ENCODE assay signal across 22 cellular contexts in the genomic region with DNA sequence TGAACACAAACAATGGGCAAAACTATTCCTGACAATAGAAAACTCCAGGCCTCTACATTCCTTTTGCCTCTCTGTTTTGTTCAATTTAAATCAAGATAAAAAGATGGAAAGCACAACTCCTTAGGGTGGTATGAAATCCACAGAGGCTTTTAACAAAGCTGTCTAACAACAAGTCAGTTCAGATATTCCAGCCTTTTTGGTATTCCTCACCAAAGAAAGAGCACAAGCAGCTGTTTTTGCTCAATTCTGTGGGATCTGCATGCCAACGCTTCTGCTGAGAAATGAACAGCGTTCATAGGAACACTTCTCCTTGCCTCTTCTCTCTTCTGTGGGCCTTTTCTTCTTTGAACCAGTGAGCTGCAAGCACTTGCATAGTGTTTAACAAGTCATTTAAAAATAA.
DNase-seq lines count a peak whose midpoint lies in the region; ATAC-seq and TF ChIP-seq lines count a peak whose summit lies in the region.
"Had no signal": no experiment of that assay in that cellular context is flagged by ENCODE, and none has a peak within 500 bp of the region (broad histone marks: within the 10 kb centered on the region; RNA-seq: fewer than 3 reads in every experiment).

No MANE protein-coding gene starts in this region.

- no peak overlapping the region for H4K5ac ChIP-seq in H9 (ENCODE audit: insufficient read length, low read depth, low read length)

- H4K91ac ChIP-seq in H9 (ENCODE audit: insufficient read length, low read depth, low read length): no peak overlapping the region

- H3K23ac ChIP-seq in H9 (ENCODE audit: insufficient read length, low read depth, low read length): no peak overlapping the region

- H3K4me2 ChIP-seq in H9 (ENCODE audit: insufficient read depth, insufficient read length, low read length): no peak overlapping the region

- peaks cover 9% of the 10 kb centered on the region for H3K4me1 ChIP-seq in H9 (ENCODE audit: insufficient read depth, low read length)
- H3K4me1 ChIP-seq: adrenal gland, Caco-2, left lung had no signal

- no peak overlapping the region for H3K4ac ChIP-seq in H9 (ENCODE audit: low read depth, low read length)

- DNase-seq in H9 (no peak), caudate nucleus (lab: John Stamatoyannopoulos, UW) (no peak), inferior parietal cortex (ENCODE audit: extremely low spot score) (peak; percentile 40), retina (peak; percentile 38), H4 (ENCODE audit: low spot score) (no peak)
- DNase-seq: activated CD8-positive, alpha-beta memory T cell treated with anti-CD3 and anti-CD28 coated beads, Interleukin-2, amount 10 ng/mL, durations not matched to agents 7 days and 5 days; adrenal gland; AML-193; Caco-2; Kasumi-1; left lung; NCI-H1105 treated with DMSO at 0.1 percent for 48 hours; NCI-H526 treated with DMSO at 0.1 percent for 48 hours; stimulated activated naive CD8-positive, alpha-beta T cell treated with anti-CD3 and anti-CD28 coated beads, Interleukin-15, amount 100 ng/mL, for 72 hours; T1000 had no signal

- no CpG with 5 or more reads among the region's 2 CpGs for WGBS in H9 (ENCODE audit: extremely low coverage, insufficient read length, low lambda C conversion rate)

- no peaks in the 10 kb centered on the region for H3K36me3 Mint-ChIP-seq in H9 (ENCODE audit: insufficient read depth in 1 of 3, low read depth in 3 of 3)
- H3K36me3 Mint-ChIP-seq: activated CD8-positive, alpha-beta memory T cell treated with anti-CD3 and anti-CD28 coated beads, Interleukin-2, amount 10 ng/mL, durations not matched to agents 7 days and 5 days had no signal

- no peaks in the 10 kb centered on the region for H3K79me2 ChIP-seq in H9 (ENCODE audit: insufficient read depth, low read length)

- no peak overlapping the region for H2BK5ac ChIP-seq in H9 (ENCODE audit: insufficient read length, low read length)

- H3K27me3 ChIP-seq in H9 (ENCODE audit: insufficient read depth, low read length): no peaks in the 10 kb centered on the region
- H3K27me3 ChIP-seq: adrenal gland, left lung, ovary had no signal

- no peaks in the 10 kb centered on the region for H3K23me2 ChIP-seq in H9 (ENCODE audit: insufficient read length, low read depth, low read length, poor library complexity, severe bottlenecking)

- no peak overlapping the region for H2BK12ac ChIP-seq in H9 (ENCODE audit: insufficient read length, low read depth, low read length)

- no peak overlapping the region for H3K18ac ChIP-seq in H9 (ENCODE audit: insufficient read length, low read depth, low read length)

- no peak overlapping the region for H3K56ac ChIP-seq in H9 (ENCODE audit: insufficient read length, low read depth, low read length)

- H3K27ac ChIP-seq in H9 (ENCODE audit: insufficient read length, low read depth, low read length) (no peak overlapping the region), caudate nucleus (ENCODE audit: low read depth, low read length) (peak overlapping the region; percentile 89)
- H3K27ac ChIP-seq: adrenal gland, left lung, ovary, SK-N-MC had no signal

- peaks cover 44 to 53% of the 10 kb centered on the region in 2 experiments for H3K4me1 Mint-ChIP-seq in H9
- H3K4me1 Mint-ChIP-seq: activated CD8-positive, alpha-beta memory T cell treated with anti-CD3 and anti-CD28 coated beads, Interleukin-2, amount 10 ng/mL, durations not matched to agents 7 days and 5 days; central memory CD8-positive, alpha-beta T cell; stimulated activated naive CD8-positive, alpha-beta T cell treated with anti-CD3 and anti-CD28 coated beads, Interleukin-15, amount 100 ng/mL, for 72 hours had no signal

- no peak overlapping the region for H4K8ac ChIP-seq in H9 (replicated peaks; ENCODE audit: insufficient read length, low read depth, low read length)

- no peak overlapping the region for H2AFZ ChIP-seq in H9 (ENCODE audit: low read length)

- H2AK5ac ChIP-seq in H9 (ENCODE audit: insufficient read length, low read length): no peak overlapping the region

- H3K27me3 Mint-ChIP-seq in H9 (ENCODE audit: low read depth): no peaks in the 10 kb centered on the region
- H3K27me3 Mint-ChIP-seq: activated CD8-positive, alpha-beta memory T cell treated with anti-CD3 and anti-CD28 coated beads, Interleukin-2, amount 10 ng/mL, durations not matched to agents 7 days and 5 days; central memory CD8-positive, alpha-beta T cell; stimulated activated naive CD8-positive, alpha-beta T cell treated with anti-CD3 and anti-CD28 coated beads, Interleukin-15, amount 100 ng/mL, for 72 hours had no signal

- H3T11ph ChIP-seq in H9 (ENCODE audit: low read length): no peak overlapping the region

- no peak overlapping the region for H2BK15ac ChIP-seq in H9 (ENCODE audit: low read depth, low read length)

- H3K14ac ChIP-seq in H9 (ENCODE audit: insufficient read depth, low read length): no peak overlapping the region

- H4K20me1 ChIP-seq in H9 (ENCODE audit: control insufficient read depth, insufficient read depth, insufficient read length): no peaks in the 10 kb centered on the region

- H3K27ac Mint-ChIP-seq in H9: peak overlapping the region in 2 of 3 experiments; percentile 12 to 58; a peak in 3 of 7 replicates
- H3K27ac Mint-ChIP-seq: activated CD8-positive, alpha-beta memory T cell treated with anti-CD3 and anti-CD28 coated beads, Interleukin-2, amount 10 ng/mL, durations not matched to agents 7 days and 5 days; activated T-helper 2 cell treated with anti-CD3 and anti-CD28 coated beads, Interferon-gamma antibody, Interleukin-2, Interleukin-4, amounts not matched to agents 10 μg/mL and 5 μg/mL and 100 μg/mL, durations not matched to agents 14 hours and 24 hours and 36 hours; stimulated activated naive CD8-positive, alpha-beta T cell treated with anti-CD3 and anti-CD28 coated beads, Interleukin-15, amount 100 ng/mL, for 72 hours had no signal

- no peak overlapping the region for H3K4me3 Mint-ChIP-seq in H9
- H3K4me3 Mint-ChIP-seq: activated CD8-positive, alpha-beta memory T cell treated with anti-CD3 and anti-CD28 coated beads, Interleukin-2, amount 10 ng/mL, durations not matched to agents 7 days and 5 days; central memory CD8-positive, alpha-beta T cell; stimulated activated naive CD8-positive, alpha-beta T cell treated with anti-CD3 and anti-CD28 coated beads, Interleukin-15, amount 100 ng/mL, for 72 hours had no signal

- H3K9me3 ChIP-seq in H9 (ENCODE audit: control insufficient read depth, low read depth, low read length): no peaks in the 10 kb centered on the region
- H3K9me3 ChIP-seq: adrenal gland, Caco-2, left lung, ovary had no signal

- H2BK20ac ChIP-seq in H9 (ENCODE audit: low read depth, low read length, poor library complexity, severe bottlenecking): no peak overlapping the region

- no peaks in the 10 kb centered on the region for H3K79me1 ChIP-seq in H9 (ENCODE audit: insufficient read depth, low read depth, low read length, poor library complexity, severe bottlenecking)

- H3K9me3 Mint-ChIP-seq in H9: no peaks in the 10 kb centered on the region
- H3K9me3 Mint-ChIP-seq: activated T-helper 2 cell treated with anti-CD3 and anti-CD28 coated beads, Interferon-gamma antibody, Interleukin-2, Interleukin-4, amounts not matched to agents 10 μg/mL and 5 μg/mL and 100 μg/mL, durations not matched to agents 14 hours and 24 hours and 36 hours; stimulated activated naive CD8-positive, alpha-beta T cell treated with anti-CD3 and anti-CD28 coated beads, Interleukin-15, amount 100 ng/mL, for 72 hours had no signal

- ATAC-seq in HG02981 (IDR thresholded peaks at IDR 0.05; ENCODE audit: unreplicated experiment) (no peak), HG02610 (IDR thresholded peaks at IDR 0.05; ENCODE audit: unreplicated experiment) (no peak)
- ATAC-seq: activated CD4-positive, CD25-positive, alpha-beta regulatory T cell treated with anti-CD3 and anti-CD28 coated beads, Interleukin-2, amount 50 U/mL, for 24 hours; activated CD8-positive, alpha-beta memory T cell treated with anti-CD3 and anti-CD28 coated beads, Interleukin-2, amount 10 ng/mL, durations not matched to agents 7 days and 5 days; left lung; stimulated activated naive CD8-positive, alpha-beta T cell treated with anti-CD3 and anti-CD28 coated beads, Interleukin-15, amount 100 ng/mL, for 72 hours had no signal

- no peak overlapping the region for H3K9ac ChIP-seq in H9 (ENCODE audit: extremely low read depth, insufficient read length, low read length)

- TF ChIP-seq CTCF in H9 (conservative IDR thresholded peaks at IDR 0.05): no peak

- H2BK120ac ChIP-seq in H9 (ENCODE audit: low read depth, low read length, poor library complexity, severe bottlenecking): no peak overlapping the region

Comparison
In these comparisons a context has a peak if more than half of its experiments do, and no peak if none do; other contexts are left out.
1. DNase-seq: peak in inferior parietal cortex (single experiment) and retina (single experiment); none in H9 (single experiment), caudate nucleus (0 of 61) and H4 (single experiment).